In genomic region chr15:63086967-63087366, GRCh38 we compare ENCODE assay signal across 19 cellular contexts. TPM values are rescaled to one million over a fixed set of nuclear protein-coding genes. Genes with fewer than 3 reads are reported as not detected.
DNase-seq lines count a peak whose midpoint lies in the region; ATAC-seq, FAIRE-seq and TF ChIP-seq lines count a peak whose summit lies in the region.
"Had no signal": no experiment of that assay in that cellular context is flagged by ENCODE, and none has a peak within 500 bp of the region (broad histone marks: within the 10 kb centered on the region; RNA-seq: fewer than 3 reads in every experiment).

No MANE protein-coding gene starts in this region.

- H3K36me3 ChIP-seq in SK-N-SH (replicated peaks in 1 of 2; ENCODE audit: control insufficient read depth in 1 of 2, insufficient read depth in 2 of 2, low read length in 1 of 2) (no peaks in the 10 kb centered on the region), astrocyte (ENCODE audit: insufficient read depth, low read length) (no peaks in the 10 kb centered on the region), prostate gland (no peaks in the 10 kb centered on the region)
- H3K36me3 ChIP-seq: SJCRH30 had no signal

- no peak for TF ChIP-seq POLR2A in prostate gland (IDR thresholded peaks at IDR 0.05)

- H3K9ac ChIP-seq in SK-N-SH (no peak overlapping the region), astrocyte (ENCODE audit: low read length) (no peak overlapping the region)

- H3K27ac ChIP-seq in SK-N-SH (ENCODE audit: low read depth in 2 of 2, low read length in 1 of 2) (peak overlapping the region; percentile 62 to 100), astrocyte (ENCODE audit: low read depth, low read length) (no peak overlapping the region), prostate gland (no peak overlapping the region)
- H3K27ac ChIP-seq: 22Rv1, C4-2B, SJCRH30 had no signal

- H3K4me1 ChIP-seq in SK-N-SH (ENCODE audit: control insufficient read depth in 1 of 2, insufficient read depth in 2 of 2, low read depth in 1 of 2, low read length in 1 of 2) (peaks cover 15 to 46% of the 10 kb centered on the region in 2 experiments), astrocyte (ENCODE audit: insufficient read depth, low read length) (peaks cover 18% of the 10 kb centered on the region), prostate gland (replicated peaks) (no peaks in the 10 kb centered on the region)

- no peaks in the 10 kb centered on the region for H3K9me3 ChIP-seq in SK-N-SH
- no peaks in the 10 kb centered on the region for H3K9me3 ChIP-seq in astrocyte (ENCODE audit: insufficient read depth, low read depth, low read length)
- H3K9me3 ChIP-seq in prostate gland: no peaks in the 10 kb centered on the region
- H3K9me3 ChIP-seq: SJCRH30 had no signal

- DNase-seq in SK-N-SH (no peak), astrocyte (ENCODE audit: low read depth) (no peak), prostate gland (ENCODE audit: low spot score) (no peak), SW 1271 (lab: John Stamatoyannopoulos, UW) (no peak)
- DNase-seq: EL, H7, NCI-H1092 treated with DMSO at 0.1 percent for 48 hours, NCI-H1694, NCI-H2107, NCI-H526, OCI-M1, RPMI8226, SJCRH30 had no signal

- H3K4me1 Mint-ChIP-seq in astrocyte (ENCODE audit: low read depth, unreplicated experiment) (peaks cover 25% of the 10 kb centered on the region), nephron (peaks cover 33% of the 10 kb centered on the region)

- no peak for TF ChIP-seq EP300 in SK-N-SH (IDR thresholded peaks at IDR 0.05; ENCODE audit: borderline replicate concordance in 1 of 2, low read depth in 1 of 2, low read length in 1 of 2)

- 59% methylated on average over 2 of the region's 5 CpGs for WGBS in SK-N-SH (ENCODE audit: low lambda C conversion rate)
- WGBS in prostate gland: 76% methylated on average over 5 of the region's 5 CpGs

- H3K27me3 ChIP-seq in SK-N-SH (ENCODE audit: insufficient read depth): no peaks in the 10 kb centered on the region
- H3K27me3 ChIP-seq in astrocyte (ENCODE audit: insufficient read depth, low read length): no peaks in the 10 kb centered on the region
- no peaks in the 10 kb centered on the region for H3K27me3 ChIP-seq in prostate gland (replicated peaks; ENCODE audit: insufficient read depth)
- H3K27me3 ChIP-seq: SJCRH30 had no signal

- intact Hi-C loops in prostate gland (cut with DNase I): no loop called here

- no peak for ATAC-seq in SK-N-SH treated with all-trans-retinoic acid at 6 μM for 48 hours
- no peak for ATAC-seq in HG03457 (IDR thresholded peaks at IDR 0.05; ENCODE audit: unreplicated experiment)
- ATAC-seq in HG02885 (IDR thresholded peaks at IDR 0.05; ENCODE audit: poor library complexity, unreplicated experiment): no peak

- no peak for FAIRE-seq in astrocyte (lab: Jason Lieb, UNC)

- no peak overlapping the region; the same call in 1 of the 2 replicates for H3K4me2 ChIP-seq in SK-N-SH
- no peak overlapping the region for H3K4me2 ChIP-seq in astrocyte (ENCODE audit: low read length)

- H3K27ac Mint-ChIP-seq in astrocyte (ENCODE audit: unreplicated experiment) (no peak overlapping the region), nephron (peak overlapping the region; percentile 80 to 96 (median 96))

- H2AFZ ChIP-seq in SK-N-SH (ENCODE audit: low read depth) (peak overlapping the region; percentile 52; the same call in 1 of the 2 replicates), astrocyte (ENCODE audit: low read depth, low read length) (no peak overlapping the region)

- H3K79me2 ChIP-seq in SK-N-SH (ENCODE audit: insufficient read depth) (no peaks in the 10 kb centered on the region), astrocyte (ENCODE audit: insufficient read depth, low read length) (no peaks in the 10 kb centered on the region)

- peaks cover 23% of the 10 kb centered on the region for H3F3A ChIP-seq in SK-N-SH (replicated peaks; ENCODE audit: insufficient read depth)

- H3K4me3 Mint-ChIP-seq in astrocyte (ENCODE audit: unreplicated experiment) (peak overlapping the region; percentile 15), nephron (no peak overlapping the region)

- H3K9me3 Mint-ChIP-seq in astrocyte (ENCODE audit: unreplicated experiment) (peaks cover 4% of the 10 kb centered on the region), nephron (no peaks in the 10 kb centered on the region)

- TF ChIP-seq CTCF in SK-N-SH (IDR thresholded peaks at IDR 0.05): no peak
- TF ChIP-seq CTCF in astrocyte (IDR thresholded peaks at IDR 0.05; ENCODE audit: insufficient read depth, low read depth, low read length): no peak
- no peak for TF ChIP-seq CTCF in nephron (IDR thresholded peaks at IDR 0.05; ENCODE audit: unreplicated experiment in 3 of 3)
- TF ChIP-seq CTCF in prostate gland (IDR thresholded peaks at IDR 0.05): no peak

- no peaks in the 10 kb centered on the region for H3K9me2 ChIP-seq in SK-N-SH

- no peak overlapping the region for H3K4me3 ChIP-seq in SK-N-SH (ENCODE audit: low read depth in 2 of 2, low read length in 1 of 2)
- no peak overlapping the region for H3K4me3 ChIP-seq in astrocyte (ENCODE audit: insufficient read depth, low read depth, low read length)
- no peak overlapping the region for H3K4me3 ChIP-seq in prostate gland
- H3K4me3 ChIP-seq: SJCRH30 had no signal

- POLR2A ChIA-PET in SK-N-SH (lab: Yijun Ruan, JAX): no interaction called here

- TF ChIP-seq RAD21 in SK-N-SH (IDR thresholded peaks at IDR 0.05; ENCODE audit: low read length): no peak

- no peaks in the 10 kb centered on the region for H3K36me3 Mint-ChIP-seq in astrocyte (ENCODE audit: low read depth, unreplicated experiment)
- no peaks in the 10 kb centered on the region for H3K36me3 Mint-ChIP-seq in nephron (ENCODE audit: low read depth)

- H3K27me3 Mint-ChIP-seq in astrocyte (ENCODE audit: low read depth, unreplicated experiment) (no peaks in the 10 kb centered on the region), nephron (ENCODE audit: low read depth) (peaks cover 11% of the 10 kb centered on the region)

- CTCF ChIA-PET in SK-N-SH (lab: Yijun Ruan, JAX): interaction anchor here (0.6 to 13.4 kb wide), 4 partner anchors 11 to 345 kb away, joined by 3 to 315 read pairs (median 3); partner anchors contain the start of gene TPM1

- H4K20me1 ChIP-seq in SK-N-SH (ENCODE audit: insufficient read depth): no peaks in the 10 kb centered on the region
- H4K20me1 ChIP-seq in astrocyte (ENCODE audit: insufficient read depth, low read length): no peaks in the 10 kb centered on the region

TF ChIP-seq in SK-N-SH, 30 proteins besides CTCF, POLR2A, EP300 and RAD21 (continues in another document):
- TF ChIP-seq FOXJ3 (CRISPR knock-in tag; IDR thresholded peaks at IDR 0.05) (no peak), GABPA (IDR thresholded peaks at IDR 0.05; ENCODE audit: low read depth) (no peak), FOSL2 (IDR thresholded peaks at IDR 0.05; ENCODE audit: borderline replicate concordance, low read depth) (no peak), RXRA (IDR thresholded peaks at IDR 0.05; ENCODE audit: borderline replicate concordance, low read depth) (no peak), FOXM1 (IDR thresholded peaks at IDR 0.05; ENCODE audit: low read depth) (no peak), POLR2AphosphoS5 (IDR thresholded peaks at IDR 0.05; ENCODE audit: low read depth, low read length) (no peak), RCOR1 (IDR thresholded peaks at IDR 0.05; ENCODE audit: low read length) (no peak), NFIC (IDR thresholded peaks at IDR 0.05; ENCODE audit: borderline replicate concordance) (no peak), TCF12 (IDR thresholded peaks at IDR 0.05) (no peak), MEF2A (IDR thresholded peaks at IDR 0.05; ENCODE audit: borderline replicate concordance, low read depth) (no peak), SIN3A (IDR thresholded peaks at IDR 0.05; ENCODE audit: borderline replicate concordance, low read depth, low read length) (no peak)

TF ChIP-seq in SK-N-SH treated with all-trans-retinoic acid at 6 μM for 48 hours, 23 proteins besides CTCF, POLR2A, EP300 and RAD21:
- TF ChIP-seq ESRRG (CRISPR knock-in tag; IDR thresholded peaks at IDR 0.05): no peak
- TF ChIP-seq PPARA (CRISPR knock-in tag; IDR thresholded peaks at IDR 0.05; ENCODE audit: borderline replicate concordance): no peak
- TF ChIP-seq TCF4 (CRISPR knock-in tag; IDR thresholded peaks at IDR 0.05; ENCODE audit: borderline replicate concordance): no peak
- no peak for TF ChIP-seq ARNTL (CRISPR knock-in tag; IDR thresholded peaks at IDR 0.05; ENCODE audit: borderline replicate concordance, low read depth)
- no peak for TF ChIP-seq PATZ1 (CRISPR knock-in tag; IDR thresholded peaks at IDR 0.05; ENCODE audit: borderline replicate concordance)
- TF ChIP-seq ZFP3 (CRISPR knock-in tag; IDR thresholded peaks at IDR 0.05): no peak

RNA-seq across cellular contexts. Expression of gene LACTB, which starts 34.7 kb away (rescaled TPM):
- polyA plus RNA-seq in SK-N-SH (2012; rRNA removed): 23.3 and 28.5 TPM in 2 replicates
- 32.3 and 44.5 TPM in 2 replicates for polyA plus RNA-seq in SK-N-SH (2012; cell fraction: cytosol; rRNA removed)
- polyA plus RNA-seq in SK-N-SH (2012; cell fraction: nucleus; rRNA removed): 17.9 and 27.1 TPM in 2 replicates
- 29.8 and 37.2 TPM in 2 replicates for total RNA-seq in astrocyte
- total RNA-seq in prostate gland: 10 to 100 TPM in 1 of 2 donors, 1 to 10 TPM in 1; 9.1 to 15.4 TPM

RNA-seq across cellular contexts. Expression of gene TPM1, which starts 44.4 kb away (rescaled TPM):
- polyA plus RNA-seq in SK-N-SH (2012; rRNA removed): 1,371 and 1,764 TPM in 2 replicates
- 1,590 and 2,049 TPM in 2 replicates for polyA plus RNA-seq in SK-N-SH (2012; cell fraction: cytosol; rRNA removed)
- 2,523 and 2,991 TPM in 2 replicates for polyA plus RNA-seq in SK-N-SH (2012; cell fraction: nucleus; rRNA removed)
- total RNA-seq in astrocyte (2,922 and 3,062 TPM in 2 replicates), prostate gland (100 to 1,000 TPM; 564 to 629 TPM)

Comparison
In these comparisons a context has a peak if more than half of its experiments do, and no peak if none do; other contexts are left out.
1. H3K27ac ChIP-seq: peak in SK-N-SH (2 of 2); none in astrocyte (single experiment) and prostate gland (0 of 2).